ENCODE assay signal across 1 cellular context in genomic region chr1:15326691-15327530, GRCh38.
TF ChIP-seq lines count a peak whose summit lies in the region.

No MANE protein-coding gene starts in this region.

TF ChIP-seq in HEK293, 187 proteins besides CTCF, POLR2A, EP300 and RAD21 (continued from another document):
- no peak for TF ChIP-seq ZNF138 (tag by site-specific recombination; IDR thresholded peaks at IDR 0.05; ENCODE audit: borderline replicate concordance)
TF ChIP-seq in HEK293: peak in this region for 36.
